Comparison of ENCODE assay signal across 8 cellular contexts in genomic region chr1:32900371-32900955, GRCh38. TPM values are rescaled to one million over a fixed set of nuclear protein-coding genes. Genes with fewer than 3 reads are reported as not detected.
A peak's percentile ranks its signal among the peaks of the same experiment; 100 is the strongest.
DNase-seq lines count a peak whose midpoint lies in the region; ATAC-seq and TF ChIP-seq lines count a peak whose summit lies in the region.

No MANE protein-coding gene starts in this region.

- peaks cover 0 to 9% of the 10 kb centered on the region in 2 donors for H3K4me1 ChIP-seq in right atrium auricular region

- no peaks in the 10 kb centered on the region for H3K9me3 ChIP-seq in right atrium auricular region

- H3K4me3 ChIP-seq in HFF-Myc (replicated peaks; ENCODE audit: low read depth, low read length) (peak overlapping the region; percentile 36), right atrium auricular region (peak overlapping the region; percentile 46 to 63), skeletal muscle cell (ENCODE audit: low read depth, low read length) (peak overlapping the region; percentile 69)

- peaks cover 7% of the 10 kb centered on the region for H3K4me1 Mint-ChIP-seq in activated CD8-positive, alpha-beta T cell treated with anti-CD3 and anti-CD28 coated beads for 36 hours (ENCODE audit: low read depth)

- no peak for ATAC-seq in activated CD8-positive, alpha-beta T cell treated with anti-CD3 and anti-CD28 coated beads for 36 hours
- ATAC-seq in HG03139 (IDR thresholded peaks at IDR 0.05; ENCODE audit: unreplicated experiment) (no peak), HG02970 (IDR thresholded peaks at IDR 0.05; ENCODE audit: low FRiP score, unreplicated experiment) (no peak)

- H3K9me3 Mint-ChIP-seq in activated CD8-positive, alpha-beta T cell treated with anti-CD3 and anti-CD28 coated beads for 36 hours = no peaks in the 10 kb centered on the region

- no peaks in the 10 kb centered on the region for H3K36me3 ChIP-seq in right atrium auricular region

- no peak for DNase-seq in HFF-Myc (ENCODE audit: extremely low read depth, low read depth)
- DNase-seq in activated CD8-positive, alpha-beta T cell treated with anti-CD3 and anti-CD28 coated beads for 36 hours = no peak
- no peak for DNase-seq in right atrium auricular region (ENCODE audit: low spot score)
- no peak for DNase-seq in skeletal muscle cell (ENCODE audit: low read depth)
- DNase-seq in stimulated activated CD4-positive, alpha-beta T cell treated with anti-CD3 and anti-CD28 coated beads, Interleukin-4, amount 100 ng/mL, for 1 hour = no peak
- no peak for DNase-seq in kidney tubule cell (ENCODE audit: low spot score)

- CTCF ChIA-PET in activated CD8-positive, alpha-beta T cell treated with anti-CD3 and anti-CD28 coated beads for 36 hours (lab: Charles Lee) = interaction anchor here (1.7 to 3.1 kb wide), 2 partner anchors 14 to 154 kb away, joined by 7 read pairs; partner anchors contain the start of gene HPCA

- no peaks in the 10 kb centered on the region for H3K36me3 Mint-ChIP-seq in activated CD8-positive, alpha-beta T cell treated with anti-CD3 and anti-CD28 coated beads for 36 hours (ENCODE audit: low read depth)

- TF ChIP-seq CTCF in HFF-Myc (IDR thresholded peaks at IDR 0.05; ENCODE audit: low read depth, low read length, missing control alignments) (no peak), right atrium auricular region (IDR thresholded peaks at IDR 0.05) (no peak)
- no peak for TF ChIP-seq CTCF in activated CD8-positive, alpha-beta T cell treated with anti-CD3 and anti-CD28 coated beads for 36 hours (IDR thresholded peaks at IDR 0.05)

- H3K27me3 Mint-ChIP-seq in activated CD8-positive, alpha-beta T cell treated with anti-CD3 and anti-CD28 coated beads for 36 hours = peaks cover 54% of the 10 kb centered on the region

- peak overlapping the region; percentile 58 for H3K4me3 Mint-ChIP-seq in activated CD8-positive, alpha-beta T cell treated with anti-CD3 and anti-CD28 coated beads for 36 hours

- POLR2A ChIA-PET in activated CD8-positive, alpha-beta T cell treated with anti-CD3 and anti-CD28 coated beads for 36 hours (lab: Charles Lee) = no interaction called here

- H3K27ac Mint-ChIP-seq in activated CD8-positive, alpha-beta T cell treated with anti-CD3 and anti-CD28 coated beads for 36 hours = no peak overlapping the region

- intact Hi-C loops in activated CD8-positive, alpha-beta T cell treated with anti-CD3 and anti-CD28 coated beads for 36 hours (cut with micrococcal nuclease) = no loop called here

- peak overlapping the region in 1 of 2 donors; percentile 42 for H3K27ac ChIP-seq in right atrium auricular region

- H3K27me3 ChIP-seq in right atrium auricular region = peaks cover 0 to 4% of the 10 kb centered on the region in 2 donors

RNA-seq across cellular contexts. Expression of gene TMEM54, which starts 0.7 kb away (rescaled TPM):
- total RNA-seq in activated CD8-positive, alpha-beta T cell treated with anti-CD3 and anti-CD28 coated beads for 36 hours = 1 to 10 TPM; 1.3 to 1.9 TPM
- total RNA-seq in right atrium auricular region = 10 to 100 TPM in 1 of 2 donors, 1 to 10 TPM in 1; 4.7 to 37.9 TPM

RNA-seq across cellular contexts. Expression of gene HPCA, which starts 14.2 kb away (rescaled TPM):
- under 1 TPM; 0.49 to 0.61 TPM for total RNA-seq in activated CD8-positive, alpha-beta T cell treated with anti-CD3 and anti-CD28 coated beads for 36 hours
- total RNA-seq in right atrium auricular region = not detected

RNA-seq across cellular contexts. Expression of gene FNDC5, which starts 29.8 kb away (rescaled TPM):
- total RNA-seq in activated CD8-positive, alpha-beta T cell treated with anti-CD3 and anti-CD28 coated beads for 36 hours = not detected
- total RNA-seq in right atrium auricular region = 100 to 1,000 TPM in 1 of 2 donors, 10 to 100 TPM in 1; 68.3 to 112 TPM

Comparison
In these comparisons a context has a peak if more than half of its experiments do, and no peak if none do; other contexts are left out.
1. RNA of gene FNDC5, which starts 29.8 kb away (total RNA-seq): 68.3 to 112 TPM in right atrium auricular region; not detected in activated CD8-positive, alpha-beta T cell treated with anti-CD3 and anti-CD28 coated beads for 36 hours; every median in the first group is over 10 times any median in the second.
2. Peak in every context shown above with its lines, with median percentiles within 50 percentile points of each other: H3K4me3 ChIP-seq.